Comparison of ENCODE assay signal across 14 cellular contexts in genomic region chr22:19115628-19116027, GRCh38. TPM values are rescaled to one million over a fixed set of nuclear protein-coding genes. Genes with fewer than 3 reads are reported as not detected.
A peak's percentile ranks its signal among the peaks of the same experiment; 100 is the strongest.
DNase-seq lines count a peak whose midpoint lies in the region; ATAC-seq and TF ChIP-seq lines count a peak whose summit lies in the region.
"Had no signal": no experiment of that assay in that cellular context is flagged by ENCODE, and none has a peak within 500 bp of the region (broad histone marks: within the 10 kb centered on the region; RNA-seq: fewer than 3 reads in every experiment).

No MANE protein-coding gene starts in this region.

- H3K4me1 Mint-ChIP-seq in activated CD4-positive, alpha-beta T cell treated with anti-CD3 and anti-CD28 coated beads for 36 hours: peaks cover 77% of the 10 kb centered on the region
- peaks cover 42% of the 10 kb centered on the region for H3K4me1 Mint-ChIP-seq in nephron progenitor cell

- peaks cover 94% of the 10 kb centered on the region for H3K79me2 ChIP-seq in mammary epithelial cell (ENCODE audit: insufficient read depth, low read length)

- H2AFZ ChIP-seq in mammary epithelial cell (ENCODE audit: low read depth, low read length): no peak overlapping the region

- in situ Hi-C loops in mammary epithelial cell (cut with MboI; ENCODE audit: low sequenced_read_pairs in 2 of 2) (no loop called here), transverse colon (cut with MboI; ENCODE audit: low pct_ligation_motif_present in 1 of 4, low pct_unique_long_range_greater_than_20kb in 1 of 4, low sequenced_read_pairs in 3 of 4) (no loop called here)

- no peak for DNase-seq in activated CD4-positive, alpha-beta T cell treated with anti-CD3 and anti-CD28 coated beads for 36 hours
- no peak for DNase-seq in activated CD4-positive, alpha-beta T cell treated with anti-CD3 and anti-CD28 coated beads for 1 hour
- DNase-seq in HFF-Myc (ENCODE audit: extremely low read depth, low read depth) (no peak), cardiac fibroblast (ENCODE audit: low read depth in 2 of 2) (no peak), nephron progenitor cell (no peak), mammary epithelial cell (no peak), transverse colon (no peak)
- DNase-seq: activated T-cell treated with anti-CD3 and anti-CD28 coated beads, Interleukin-2, amount 50 U/mL, for 1 hour; effector CD4-positive, alpha-beta T cell; KG1; NCI-H510A treated with DMSO at 0.1 percent for 48 hours; upper lobe of left lung had no signal

- POLR2A ChIA-PET in activated CD4-positive, alpha-beta T cell treated with anti-CD3 and anti-CD28 coated beads for 36 hours (lab: Charles Lee): interaction anchor here (0.9 kb wide), 1 partner anchor 28 kb away, joined by 3 read pairs; no protein-coding TSS in a partner anchor

- dilution Hi-C loops in mammary epithelial cell (cut with HindIII; ENCODE audit: low sequenced_read_pairs): no loop called here

- no peak overlapping the region for H3K4me2 ChIP-seq in mammary epithelial cell (ENCODE audit: insufficient read depth, low read depth, low read length)

- TF ChIP-seq POLR2A in transverse colon (IDR thresholded peaks at IDR 0.05): no peak

- H4K20me1 ChIP-seq in mammary epithelial cell (ENCODE audit: insufficient read depth, low read length): peaks cover 6% of the 10 kb centered on the region

- H3K27me3 ChIP-seq in mammary epithelial cell (ENCODE audit: insufficient read depth, low read length): no peaks in the 10 kb centered on the region
- H3K27me3 ChIP-seq in transverse colon: no peaks in the 10 kb centered on the region
- H3K27me3 ChIP-seq: pancreas, upper lobe of left lung had no signal

- H3K9me3 ChIP-seq in mammary epithelial cell (replicated peaks; ENCODE audit: insufficient read depth, low read length): no peaks in the 10 kb centered on the region
- H3K9me3 ChIP-seq in transverse colon: no peaks in the 10 kb centered on the region
- H3K9me3 ChIP-seq: pancreas, upper lobe of left lung had no signal

- ATAC-seq in activated CD4-positive, alpha-beta T cell treated with anti-CD3 and anti-CD28 coated beads for 36 hours: peak; percentile 24
- ATAC-seq in HG03457 (IDR thresholded peaks at IDR 0.05; ENCODE audit: unreplicated experiment): no peak
- ATAC-seq: pancreas had no signal

- peaks cover 13% of the 10 kb centered on the region for H3K4me1 ChIP-seq in mammary epithelial cell (ENCODE audit: insufficient read depth, low read length)
- peaks cover 16 to 41% (median 37%) of the 10 kb centered on the region in 4 donors for H3K4me1 ChIP-seq in transverse colon

- 75% methylated on average over 4 of the region's 4 CpGs for WGBS in mammary epithelial cell (ENCODE audit: low coverage, missing lambda C conversion rate)
- 38 to 59% methylated on average over 1 to 3 of the region's 4 CpGs for WGBS in transverse colon (ENCODE audit: low coverage in 1 of 2), 2 donors

- H3K4me3 ChIP-seq in HFF-Myc (replicated peaks; ENCODE audit: low read depth, low read length) (no peak overlapping the region), cardiac fibroblast (replicated peaks in 1 of 2; ENCODE audit: low read depth in 2 of 2, low read length in 2 of 2) (no peak overlapping the region), mammary epithelial cell (replicated peaks in 1 of 3; ENCODE audit: insufficient read depth in 1 of 3, low read depth in 2 of 3, low read length in 3 of 3) (no peak overlapping the region), transverse colon (no peak overlapping the region)
- H3K4me3 ChIP-seq: pancreas, upper lobe of left lung had no signal

- H3K9me3 Mint-ChIP-seq in activated CD4-positive, alpha-beta T cell treated with anti-CD3 and anti-CD28 coated beads for 36 hours (ENCODE audit: low read depth): no peaks in the 10 kb centered on the region
- H3K9me3 Mint-ChIP-seq in nephron progenitor cell: no peaks in the 10 kb centered on the region

- no peak overlapping the region for H3K27ac ChIP-seq in mammary epithelial cell (ENCODE audit: insufficient read depth, low read depth, low read length)
- H3K27ac ChIP-seq in transverse colon: no peak overlapping the region
- H3K27ac ChIP-seq: pancreas, upper lobe of left lung had no signal

- H3K36me3 Mint-ChIP-seq in activated CD4-positive, alpha-beta T cell treated with anti-CD3 and anti-CD28 coated beads for 36 hours (ENCODE audit: low read depth): peaks cover 7% of the 10 kb centered on the region
- peaks cover 16% of the 10 kb centered on the region for H3K36me3 Mint-ChIP-seq in nephron progenitor cell (ENCODE audit: low read depth)

- no peak overlapping the region for H3K9ac ChIP-seq in mammary epithelial cell (ENCODE audit: insufficient read depth, low read length)

- CTCF ChIA-PET in activated CD4-positive, alpha-beta T cell treated with anti-CD3 and anti-CD28 coated beads for 36 hours (lab: Charles Lee): interaction anchor here (1.3 kb wide), 1 partner anchor 10 kb away, joined by 3 read pairs; no protein-coding TSS in a partner anchor
- CTCF ChIA-PET in mammary epithelial cell (lab: Charles Lee; ENCODE audit: low non-redundant PET): no interaction called here

- no peaks in the 10 kb centered on the region for H3K27me3 Mint-ChIP-seq in activated CD4-positive, alpha-beta T cell treated with anti-CD3 and anti-CD28 coated beads for 36 hours
- H3K27me3 Mint-ChIP-seq in nephron progenitor cell (ENCODE audit: low read depth, poor library complexity): no peaks in the 10 kb centered on the region

- no peak overlapping the region for H3K27ac Mint-ChIP-seq in activated CD4-positive, alpha-beta T cell treated with anti-CD3 and anti-CD28 coated beads for 36 hours
- H3K27ac Mint-ChIP-seq in nephron progenitor cell: peak overlapping the region; percentile 55

- TF ChIP-seq EP300 in transverse colon (IDR thresholded peaks at IDR 0.05; ENCODE audit: low read depth): no peak

- intact Hi-C loops in activated CD4-positive, alpha-beta T cell treated with anti-CD3 and anti-CD28 coated beads for 36 hours (cut with DNase I, micrococcal nuclease): no loop called here
- intact Hi-C loops in mammary epithelial cell (cut with micrococcal nuclease) (no loop called here), transverse colon (cut with DNase I; ENCODE audit: low total_unique reads) (no loop called here)

- no peak overlapping the region for H3K4me3 Mint-ChIP-seq in activated CD4-positive, alpha-beta T cell treated with anti-CD3 and anti-CD28 coated beads for 36 hours
- no peak overlapping the region for H3K4me3 Mint-ChIP-seq in nephron progenitor cell

- no TSS peak for BruUV-seq in mammary epithelial cell (replicated peaks; lab: Mats Ljungman, UMichigan)

- TF ChIP-seq CTCF in HFF-Myc (IDR thresholded peaks at IDR 0.05; ENCODE audit: low read depth, low read length, missing control alignments) (peak; percentile 25), cardiac fibroblast (IDR thresholded peaks at IDR 0.05; ENCODE audit: low read depth, low read length) (peak; percentile 19), nephron progenitor cell (IDR thresholded peaks at IDR 0.05) (no peak), mammary epithelial cell (conservative IDR thresholded peaks at IDR 0.05 in 1 of 2, IDR thresholded peaks at IDR 0.05 in 1 of 2; ENCODE audit: extremely low read depth in 1 of 2, insufficient read depth in 1 of 2, low read depth in 1 of 2, low read length in 2 of 2) (peak in 1 of 2 donors; percentile 1), transverse colon (IDR thresholded peaks at IDR 0.05) (no peak)

- H3K36me3 ChIP-seq in mammary epithelial cell (ENCODE audit: insufficient read depth, low read length) (peaks cover 4% of the 10 kb centered on the region), transverse colon (no peaks in the 10 kb centered on the region)
- H3K36me3 ChIP-seq: pancreas had no signal

RNA-seq across cellular contexts. Expression of gene DGCR2, which starts 6.6 kb away (rescaled TPM):
- total RNA-seq in activated CD4-positive, alpha-beta T cell treated with anti-CD3 and anti-CD28 coated beads for 36 hours: 10 to 100 TPM; 23.7 to 27.5 TPM
- 10 to 100 TPM; 66.1 to 80.9 TPM for total RNA-seq in mammary epithelial cell
- polyA plus RNA-seq in mammary epithelial cell: 66.8 TPM
- polyA minus RNA-seq in mammary epithelial cell: 107 TPM
- 100 to 1,000 TPM in 1 of 4 donors, 10 to 100 TPM in 3; 71.6 to 106 (median 94.3) TPM for total RNA-seq in transverse colon

RNA-seq across cellular contexts. Expression of gene TSSK2, which starts 15.5 kb away (rescaled TPM):
- not detected for total RNA-seq in activated CD4-positive, alpha-beta T cell treated with anti-CD3 and anti-CD28 coated beads for 36 hours
- under 1 TPM in 1 of 2 donors, not detected in 1; 0.16 TPM for total RNA-seq in mammary epithelial cell
- not detected for polyA plus RNA-seq in mammary epithelial cell
- not detected for polyA minus RNA-seq in mammary epithelial cell
- total RNA-seq in transverse colon: not detected
- total RNA-seq: upper lobe of left lung had no signal

RNA-seq across cellular contexts. Expression of gene ESS2, which starts 28.8 kb away (rescaled TPM):
- 10 to 100 TPM; 12.9 to 13.4 TPM for total RNA-seq in activated CD4-positive, alpha-beta T cell treated with anti-CD3 and anti-CD28 coated beads for 36 hours
- 10 to 100 TPM; 12.0 to 17.6 TPM for total RNA-seq in mammary epithelial cell
- polyA plus RNA-seq in mammary epithelial cell: 14.6 TPM
- polyA minus RNA-seq in mammary epithelial cell: 8.0 TPM
- total RNA-seq in transverse colon: 10 to 100 TPM in 2 of 4 donors, 1 to 10 TPM in 2; 3.8 to 13.7 (median 10.4) TPM

RNA-seq across cellular contexts. Expression of gene GSC2, which starts 34.5 kb away (rescaled TPM):
- not detected for total RNA-seq in activated CD4-positive, alpha-beta T cell treated with anti-CD3 and anti-CD28 coated beads for 36 hours
- total RNA-seq in mammary epithelial cell (not detected), transverse colon (not detected)
- not detected for polyA plus RNA-seq in mammary epithelial cell
- polyA minus RNA-seq in mammary epithelial cell: not detected
- total RNA-seq: pancreas, upper lobe of left lung had no signal
- polyA plus RNA-seq: pancreas had no signal

Comparison
In these comparisons a context has a peak if more than half of its experiments do, and no peak if none do; other contexts are left out.
1. CTCF ChIP-seq: peak in HFF-Myc (single experiment) and cardiac fibroblast (single experiment); none in nephron progenitor cell (single experiment) and transverse colon (0 of 5).